ENCODE assay signal across 1 cellular context in the genomic region with DNA sequence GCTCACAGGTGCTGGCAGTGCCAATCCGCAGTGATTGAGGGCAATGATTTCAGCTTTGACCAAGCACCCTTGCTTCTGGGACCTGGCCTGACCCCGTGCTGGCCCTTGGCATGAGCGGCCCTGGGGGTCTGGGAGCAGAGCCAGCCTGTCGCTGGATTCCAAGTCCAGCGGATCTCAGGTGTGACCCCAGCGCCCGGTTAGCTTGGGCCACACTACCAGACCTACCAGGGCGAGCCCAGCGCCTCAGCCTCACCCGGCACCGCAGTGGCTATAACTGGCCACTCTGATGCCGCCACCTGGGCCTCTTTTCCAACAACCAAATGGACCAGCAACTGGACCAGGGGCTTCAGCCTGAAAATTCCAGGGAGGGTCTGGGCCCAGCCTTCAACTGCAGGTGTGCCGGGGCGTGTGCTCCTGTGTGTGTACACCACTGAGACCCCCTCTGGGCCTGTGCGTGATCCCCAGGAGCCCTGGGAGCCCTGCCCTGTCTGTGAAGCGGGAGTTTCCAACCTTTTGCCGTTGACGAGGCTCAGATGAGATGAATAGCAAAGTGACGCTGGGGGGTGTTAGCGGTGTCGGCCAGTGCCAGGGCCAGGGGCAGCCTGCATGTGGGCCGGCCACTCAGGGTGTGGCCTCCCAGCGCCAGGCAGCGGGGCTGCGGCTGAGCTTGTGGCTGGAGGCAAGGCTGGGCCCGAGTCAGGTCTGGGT.
TF ChIP-seq lines count a peak whose summit lies in the region.

No MANE protein-coding gene starts in this region.

TF ChIP-seq in GM23338, 12 proteins besides CTCF, POLR2A, EP300 and RAD21 (continued from another document):
- TF ChIP-seq, protein P1, sequence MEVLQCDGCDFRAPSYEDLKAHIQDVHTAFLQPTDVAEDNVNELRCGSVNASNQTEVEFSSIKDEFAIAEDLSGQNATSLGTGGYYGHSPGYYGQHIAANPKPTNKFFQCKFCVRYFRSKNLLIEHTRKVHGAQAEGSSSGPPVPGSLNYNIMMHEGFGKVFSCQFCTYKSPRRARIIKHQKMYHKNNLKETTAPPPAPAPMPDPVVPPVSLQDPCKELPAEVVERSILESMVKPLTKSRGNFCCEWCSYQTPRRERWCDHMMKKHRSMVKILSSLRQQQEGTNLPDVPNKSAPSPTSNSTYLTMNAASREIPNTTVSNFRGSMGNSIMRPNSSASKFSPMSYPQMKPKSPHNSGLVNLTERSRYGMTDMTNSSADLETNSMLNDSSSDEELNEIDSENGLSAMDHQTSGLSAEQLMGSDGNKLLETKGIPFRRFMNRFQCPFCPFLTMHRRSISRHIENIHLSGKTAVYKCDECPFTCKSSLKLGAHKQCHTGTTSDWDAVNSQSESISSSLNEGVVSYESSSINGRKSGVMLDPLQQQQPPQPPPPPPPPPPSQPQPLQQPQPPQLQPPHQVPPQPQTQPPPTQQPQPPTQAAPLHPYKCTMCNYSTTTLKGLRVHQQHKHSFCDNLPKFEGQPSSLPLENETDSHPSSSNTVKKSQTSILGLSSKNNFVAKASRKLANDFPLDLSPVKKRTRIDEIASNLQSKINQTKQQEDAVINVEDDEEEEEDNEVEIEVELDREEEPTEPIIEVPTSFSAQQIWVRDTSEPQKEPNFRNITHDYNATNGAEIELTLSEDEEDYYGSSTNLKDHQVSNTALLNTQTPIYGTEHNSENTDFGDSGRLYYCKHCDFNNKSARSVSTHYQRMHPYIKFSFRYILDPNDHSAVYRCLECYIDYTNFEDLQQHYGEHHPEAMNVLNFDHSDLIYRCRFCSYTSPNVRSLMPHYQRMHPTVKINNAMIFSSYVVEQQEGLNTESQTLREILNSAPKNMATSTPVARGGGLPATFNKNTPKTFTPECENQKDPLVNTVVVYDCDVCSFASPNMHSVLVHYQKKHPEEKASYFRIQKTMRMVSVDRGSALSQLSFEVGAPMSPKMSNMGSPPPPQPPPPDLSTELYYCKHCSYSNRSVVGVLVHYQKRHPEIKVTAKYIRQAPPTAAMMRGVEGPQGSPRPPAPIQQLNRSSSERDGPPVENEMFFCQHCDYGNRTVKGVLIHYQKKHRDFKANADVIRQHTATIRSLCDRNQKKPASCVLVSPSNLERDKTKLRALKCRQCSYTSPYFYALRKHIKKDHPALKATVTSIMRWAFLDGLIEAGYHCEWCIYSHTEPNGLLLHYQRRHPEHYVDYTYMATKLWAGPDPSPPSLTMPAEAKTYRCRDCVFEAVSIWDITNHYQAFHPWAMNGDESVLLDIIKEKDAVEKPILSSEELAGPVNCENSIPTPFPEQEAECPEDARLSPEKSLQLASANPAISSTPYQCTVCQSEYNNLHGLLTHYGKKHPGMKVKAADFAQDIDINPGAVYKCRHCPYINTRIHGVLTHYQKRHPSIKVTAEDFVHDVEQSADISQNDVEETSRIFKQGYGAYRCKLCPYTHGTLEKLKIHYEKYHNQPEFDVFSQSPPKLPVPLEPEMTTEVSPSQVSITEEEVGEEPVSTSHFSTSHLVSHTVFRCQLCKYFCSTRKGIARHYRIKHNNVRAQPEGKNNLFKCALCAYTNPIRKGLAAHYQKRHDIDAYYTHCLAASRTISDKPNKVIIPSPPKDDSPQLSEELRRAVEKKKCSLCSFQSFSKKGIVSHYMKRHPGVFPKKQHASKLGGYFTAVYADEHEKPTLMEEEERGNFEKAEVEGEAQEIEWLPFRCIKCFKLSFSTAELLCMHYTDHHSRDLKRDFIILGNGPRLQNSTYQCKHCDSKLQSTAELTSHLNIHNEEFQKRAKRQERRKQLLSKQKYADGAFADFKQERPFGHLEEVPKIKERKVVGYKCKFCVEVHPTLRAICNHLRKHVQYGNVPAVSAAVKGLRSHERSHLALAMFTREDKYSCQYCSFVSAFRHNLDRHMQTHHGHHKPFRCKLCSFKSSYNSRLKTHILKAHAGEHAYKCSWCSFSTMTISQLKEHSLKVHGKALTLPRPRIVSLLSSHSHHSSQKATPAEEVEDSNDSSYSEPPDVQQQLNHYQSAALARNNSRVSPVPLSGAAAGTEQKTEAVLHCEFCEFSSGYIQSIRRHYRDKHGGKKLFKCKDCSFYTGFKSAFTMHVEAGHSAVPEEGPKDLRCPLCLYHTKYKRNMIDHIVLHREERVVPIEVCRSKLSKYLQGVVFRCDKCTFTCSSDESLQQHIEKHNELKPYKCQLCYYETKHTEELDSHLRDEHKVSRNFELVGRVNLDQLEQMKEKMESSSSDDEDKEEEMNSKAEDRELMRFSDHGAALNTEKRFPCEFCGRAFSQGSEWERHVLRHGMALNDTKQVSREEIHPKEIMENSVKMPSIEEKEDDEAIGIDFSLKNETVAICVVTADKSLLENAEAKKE (CRISPR knock-in tag; IDR thresholded peaks at IDR 0.05), result no peak
